Comparison of ENCODE assay signal across 27 cellular contexts in genomic region chr7:96561892-96562291, GRCh38.
DNase-seq lines count a peak whose midpoint lies in the region; ATAC-seq and TF ChIP-seq lines count a peak whose summit lies in the region.
"Had no signal": no experiment of that assay in that cellular context is flagged by ENCODE, and none has a peak within 500 bp of the region (broad histone marks: within the 10 kb centered on the region; RNA-seq: fewer than 3 reads in every experiment).

No MANE protein-coding gene starts in this region.

- no peaks in the 10 kb centered on the region for H3K79me2 ChIP-seq in SK-N-SH (ENCODE audit: insufficient read depth)

- H3K27ac ChIP-seq in SK-N-SH (ENCODE audit: low read depth in 2 of 2, low read length in 1 of 2), result no peak overlapping the region
- H3K27ac ChIP-seq: 22Rv1; A549; BLaER1; BLaER1 treated with 17β-estradiol and CSF1 and Interleukin-3, amounts not matched to agents 10 nM and 100 nM; C4-2B had no signal

- no peaks in the 10 kb centered on the region for H4K20me1 ChIP-seq in SK-N-SH (ENCODE audit: insufficient read depth)
- H4K20me1 ChIP-seq: BLaER1; BLaER1 treated with 17β-estradiol and CSF1 and Interleukin-3, amounts not matched to agents 10 nM and 100 nM had no signal

- no peaks in the 10 kb centered on the region; a peak in 1 of 4 replicates for H3K4me1 ChIP-seq in SK-N-SH (ENCODE audit: control insufficient read depth in 1 of 2, insufficient read depth in 2 of 2, low read depth in 1 of 2, low read length in 1 of 2)
- H3K4me1 ChIP-seq: A549; BE2C; BLaER1; BLaER1 treated with 17β-estradiol and CSF1 and Interleukin-3, amounts not matched to agents 10 nM and 100 nM; Caco-2 had no signal

- no peak overlapping the region for H3K4me3 ChIP-seq in SK-N-SH (ENCODE audit: low read depth in 2 of 2, low read length in 1 of 2)
- H3K4me3 ChIP-seq: A549; BLaER1; BLaER1 treated with 17β-estradiol and CSF1 and Interleukin-3, amounts not matched to agents 10 nM and 100 nM had no signal

- no peak for TF ChIP-seq EP300 in SK-N-SH (IDR thresholded peaks at IDR 0.05; ENCODE audit: borderline replicate concordance in 1 of 2, low read depth in 1 of 2, low read length in 1 of 2)

- H3K9me2 ChIP-seq in SK-N-SH, result no peaks in the 10 kb centered on the region

- no peak overlapping the region for H2AFZ ChIP-seq in SK-N-SH (ENCODE audit: low read depth)

- WGBS in SK-N-SH (ENCODE audit: low lambda C conversion rate), result 6% methylated on average over 1 of the region's 1 CpG

- TF ChIP-seq RAD21 in SK-N-SH (IDR thresholded peaks at IDR 0.05; ENCODE audit: low read length), result no peak

- no peaks in the 10 kb centered on the region for H3K9me3 ChIP-seq in SK-N-SH
- H3K9me3 ChIP-seq: A549; BE2C; BLaER1; BLaER1 treated with 17β-estradiol and CSF1 and Interleukin-3, amounts not matched to agents 10 nM and 100 nM; Caco-2 had no signal

- no peak for TF ChIP-seq CTCF in SK-N-SH (IDR thresholded peaks at IDR 0.05)

- no peak overlapping the region for H3K9ac ChIP-seq in SK-N-SH
- H3K9ac ChIP-seq: BLaER1; BLaER1 treated with 17β-estradiol and CSF1 and Interleukin-3, amounts not matched to agents 10 nM and 100 nM had no signal

- H3K36me3 ChIP-seq in SK-N-SH (replicated peaks in 1 of 2; ENCODE audit: control insufficient read depth in 1 of 2, insufficient read depth in 2 of 2, low read length in 1 of 2), result no peaks in the 10 kb centered on the region
- H3K36me3 ChIP-seq: BE2C; BLaER1; BLaER1 treated with 17β-estradiol and CSF1 and Interleukin-3, amounts not matched to agents 10 nM and 100 nM had no signal

- no peaks in the 10 kb centered on the region for H3K27me3 ChIP-seq in SK-N-SH (ENCODE audit: insufficient read depth)
- H3K27me3 ChIP-seq: BE2C; BLaER1; BLaER1 treated with 17β-estradiol and CSF1 and Interleukin-3, amounts not matched to agents 10 nM and 100 nM had no signal

- CTCF ChIA-PET in SK-N-SH (lab: Yijun Ruan, JAX), result interaction anchor here (1.1 kb wide), 1 partner anchor 10 kb away, joined by 3 read pairs; no protein-coding TSS in a partner anchor

- ATAC-seq in SK-N-SH treated with all-trans-retinoic acid at 6 μM for 48 hours, result no peak
- ATAC-seq: A549; CD8-positive, alpha-beta T cell had no signal

- POLR2A ChIA-PET in SK-N-SH (lab: Yijun Ruan, JAX), result no interaction called here

- H3F3A ChIP-seq in SK-N-SH (replicated peaks; ENCODE audit: insufficient read depth), result no peaks in the 10 kb centered on the region

- DNase-seq in SK-N-SH, result no peak
- DNase-seq: 8988T; ACHN; AML-193; BE2C; C1 segment of cervical spinal cord; Caco-2; Calu3; CD4-positive, alpha-beta memory T cell; CD4-positive, alpha-beta T cell; CD4-positive, CD25-positive, alpha-beta regulatory T cell; CD8-positive, alpha-beta memory T cell; CD8-positive, alpha-beta T cell; COR-L47; DMS 273 treated with DMSO at 0.1 percent for 48 hours; DMS153; DMS53; DMS79; DMS79 treated with DMSO at 0.1 percent for 48 hours; DND-41; EL had no signal

- H3K4me2 ChIP-seq in SK-N-SH, result no peak overlapping the region
- H3K4me2 ChIP-seq: A549; BLaER1; BLaER1 treated with 17β-estradiol and CSF1 and Interleukin-3, amounts not matched to agents 10 nM and 100 nM had no signal

TF ChIP-seq in SK-N-SH treated with all-trans-retinoic acid at 6 μM for 48 hours, 23 proteins besides CTCF, POLR2A, EP300 and RAD21:
- TF ChIP-seq GLIS3 (CRISPR knock-in tag; IDR thresholded peaks at IDR 0.05), result no peak
- TF ChIP-seq SNAI2 (CRISPR knock-in tag; IDR thresholded peaks at IDR 0.05), result no peak
- peak; percentile 12; the same call in 1 of the 2 replicates for TF ChIP-seq ISL1 (CRISPR knock-in tag; IDR thresholded peaks at IDR 0.05)
- peak; percentile 71; the same call in 1 of the 2 replicates for TF ChIP-seq CREB5 (CRISPR knock-in tag; IDR thresholded peaks at IDR 0.05; ENCODE audit: low read depth)
- peak; percentile 68; the same call in 1 of the 2 replicates for TF ChIP-seq TCF4 (CRISPR knock-in tag; IDR thresholded peaks at IDR 0.05; ENCODE audit: borderline replicate concordance)

TF ChIP-seq in SK-N-SH, 30 proteins besides CTCF, POLR2A, EP300 and RAD21:
- TF ChIP-seq TCF12 (IDR thresholded peaks at IDR 0.05) (no peak), MAX (IDR thresholded peaks at IDR 0.05; ENCODE audit: low read depth) (no peak), TEAD4 (IDR thresholded peaks at IDR 0.05; ENCODE audit: borderline replicate concordance, insufficient read depth) (no peak), EZH2phosphoT487 (IDR thresholded peaks at IDR 0.05; ENCODE audit: borderline replicate concordance, low read depth) (no peak), NRF1 (IDR thresholded peaks at IDR 0.05; ENCODE audit: low read depth, low read length) (no peak), SIN3A (IDR thresholded peaks at IDR 0.05; ENCODE audit: borderline replicate concordance, low read depth, low read length) (no peak), FOXM1 (IDR thresholded peaks at IDR 0.05; ENCODE audit: low read depth) (no peak), GATA2 (CRISPR knock-in tag; IDR thresholded peaks at IDR 0.05) (no peak), GABPA (IDR thresholded peaks at IDR 0.05; ENCODE audit: low read depth) (no peak), IRF3 (IDR thresholded peaks at IDR 0.05; ENCODE audit: low read depth, low read length) (no peak), SMC3 (IDR thresholded peaks at IDR 0.05; ENCODE audit: low read depth, low read length) (no peak), POLR2AphosphoS5 (IDR thresholded peaks at IDR 0.05; ENCODE audit: low read depth, low read length) (no peak), ZBTB33 (IDR thresholded peaks at IDR 0.05; ENCODE audit: borderline replicate concordance, low read depth) (no peak)
- TF ChIP-seq, protein P1, sequence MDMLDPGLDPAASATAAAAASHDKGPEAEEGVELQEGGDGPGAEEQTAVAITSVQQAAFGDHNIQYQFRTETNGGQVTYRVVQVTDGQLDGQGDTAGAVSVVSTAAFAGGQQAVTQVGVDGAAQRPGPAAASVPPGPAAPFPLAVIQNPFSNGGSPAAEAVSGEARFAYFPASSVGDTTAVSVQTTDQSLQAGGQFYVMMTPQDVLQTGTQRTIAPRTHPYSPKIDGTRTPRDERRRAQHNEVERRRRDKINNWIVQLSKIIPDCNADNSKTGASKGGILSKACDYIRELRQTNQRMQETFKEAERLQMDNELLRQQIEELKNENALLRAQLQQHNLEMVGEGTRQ (IDR thresholded peaks at IDR 0.05; ENCODE audit: borderline replicate concordance, low read depth, low read length), result no peak
- TF ChIP-seq, protein P2, sequence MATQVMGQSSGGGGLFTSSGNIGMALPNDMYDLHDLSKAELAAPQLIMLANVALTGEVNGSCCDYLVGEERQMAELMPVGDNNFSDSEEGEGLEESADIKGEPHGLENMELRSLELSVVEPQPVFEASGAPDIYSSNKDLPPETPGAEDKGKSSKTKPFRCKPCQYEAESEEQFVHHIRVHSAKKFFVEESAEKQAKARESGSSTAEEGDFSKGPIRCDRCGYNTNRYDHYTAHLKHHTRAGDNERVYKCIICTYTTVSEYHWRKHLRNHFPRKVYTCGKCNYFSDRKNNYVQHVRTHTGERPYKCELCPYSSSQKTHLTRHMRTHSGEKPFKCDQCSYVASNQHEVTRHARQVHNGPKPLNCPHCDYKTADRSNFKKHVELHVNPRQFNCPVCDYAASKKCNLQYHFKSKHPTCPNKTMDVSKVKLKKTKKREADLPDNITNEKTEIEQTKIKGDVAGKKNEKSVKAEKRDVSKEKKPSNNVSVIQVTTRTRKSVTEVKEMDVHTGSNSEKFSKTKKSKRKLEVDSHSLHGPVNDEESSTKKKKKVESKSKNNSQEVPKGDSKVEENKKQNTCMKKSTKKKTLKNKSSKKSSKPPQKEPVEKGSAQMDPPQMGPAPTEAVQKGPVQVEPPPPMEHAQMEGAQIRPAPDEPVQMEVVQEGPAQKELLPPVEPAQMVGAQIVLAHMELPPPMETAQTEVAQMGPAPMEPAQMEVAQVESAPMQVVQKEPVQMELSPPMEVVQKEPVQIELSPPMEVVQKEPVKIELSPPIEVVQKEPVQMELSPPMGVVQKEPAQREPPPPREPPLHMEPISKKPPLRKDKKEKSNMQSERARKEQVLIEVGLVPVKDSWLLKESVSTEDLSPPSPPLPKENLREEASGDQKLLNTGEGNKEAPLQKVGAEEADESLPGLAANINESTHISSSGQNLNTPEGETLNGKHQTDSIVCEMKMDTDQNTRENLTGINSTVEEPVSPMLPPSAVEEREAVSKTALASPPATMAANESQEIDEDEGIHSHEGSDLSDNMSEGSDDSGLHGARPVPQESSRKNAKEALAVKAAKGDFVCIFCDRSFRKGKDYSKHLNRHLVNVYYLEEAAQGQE (IDR thresholded peaks at IDR 0.05; ENCODE audit: low read depth, low read length), result no peak
